22 cellular contexts compared by ENCODE assay signal in genomic region chr12:75308279-75308678, GRCh38. TPM values are rescaled to one million over a fixed set of nuclear protein-coding genes. Genes with fewer than 3 reads are reported as not detected.
DNase-seq lines count a peak whose midpoint lies in the region; ATAC-seq, FAIRE-seq and TF ChIP-seq lines count a peak whose summit lies in the region.
"Had no signal": no experiment of that assay in that cellular context is flagged by ENCODE, and none has a peak within 500 bp of the region (broad histone marks: within the 10 kb centered on the region; RNA-seq: fewer than 3 reads in every experiment).

No MANE protein-coding gene starts in this region.

- no peak for TF ChIP-seq POLR2A in K562 (conservative IDR thresholded peaks at IDR 0.05)

- H3K36me3 ChIP-seq in K562 (ENCODE audit: control insufficient read depth, insufficient read depth, low read length): no peaks in the 10 kb centered on the region

- no peaks in the 10 kb centered on the region for H3K79me2 ChIP-seq in K562 (ENCODE audit: control insufficient read depth, insufficient read depth, low read length)

- WGBS in K562 (ENCODE audit: insufficient coverage, low coverage, missing lambda C conversion rate): 0% methylated on average over 2 of the region's 2 CpGs

- H3K9me3 ChIP-seq in K562 (replicated peaks; ENCODE audit: control insufficient read depth, insufficient read depth, low read depth, low read length): no peaks in the 10 kb centered on the region

- CTCF ChIA-PET in WTC11 (lab: Charles Lee): no interaction called here
- CTCF ChIA-PET in K562 (lab: Yijun Ruan, JAX; ENCODE audit: low intra/inter-chr PET ratio): no interaction called here

- H3K4me1 ChIP-seq in K562 (replicated peaks in 1 of 2; ENCODE audit: control insufficient read depth in 2 of 2, insufficient read depth in 2 of 2, low read length in 2 of 2): peaks cover 0 to 7% of the 10 kb centered on the region in 2 experiments; a peak in 1 of 5 replicates

- POLR2A ChIA-PET in WTC11 (lab: Charles Lee): no interaction called here
- POLR2A ChIA-PET in K562 (lab: Yijun Ruan, JAX): interaction anchor here (0.6 kb wide), 1 partner anchor 1087 kb away, joined by 3 read pairs; no protein-coding TSS in a partner anchor

- H3K4me3 ChIP-seq in K562: no peak overlapping the region
- no peak overlapping the region for H3K4me3 ChIP-seq in fibroblast of the aortic adventitia (ENCODE audit: low read depth, low read length)
- H3K4me3 ChIP-seq: GM12878, GM23338 had no signal

- H3K4me3 Mint-ChIP-seq in WTC11: no peak overlapping the region
- H3K4me3 Mint-ChIP-seq: CD4-positive, alpha-beta memory T cell; GM23338; H9 had no signal

- FAIRE-seq in K562 (lab: Jason Lieb, UNC): no peak
- FAIRE-seq: G401.6, GM12878 had no signal

- ATAC-seq in WTC11 (no peak), K562 (no peak)
- ATAC-seq: GM12878, GM23338, HCT116 had no signal

- BruUV-seq in K562 (replicated peaks; lab: Mats Ljungman, UMichigan): no TSS peak

- peaks cover 13% of the 10 kb centered on the region for H3K9me3 Mint-ChIP-seq in WTC11
- H3K9me3 Mint-ChIP-seq: CD4-positive, alpha-beta memory T cell; GM23338; H9 had no signal

- no peak overlapping the region for H3K27ac ChIP-seq in K562 (ENCODE audit: extremely low read depth, low read depth, low read length)

- H3K4me1 Mint-ChIP-seq in WTC11: no peaks in the 10 kb centered on the region; the same call in 1 of the 2 replicates
- H3K4me1 Mint-ChIP-seq: GM23338 had no signal

- H2AFZ ChIP-seq in K562 (ENCODE audit: low read depth, low read length): no peak overlapping the region
- H2AFZ ChIP-seq: GM23338 had no signal

- intact Hi-C loops in K562 (cut with micrococcal nuclease): no loop called here

- no peaks in the 10 kb centered on the region for H3K9me1 ChIP-seq in K562 (ENCODE audit: control insufficient read depth, insufficient read depth, low read length)

- H3K36me3 Mint-ChIP-seq in WTC11: peaks cover 6% of the 10 kb centered on the region
- H3K36me3 Mint-ChIP-seq: CD4-positive, alpha-beta memory T cell had no signal

- no peaks in the 10 kb centered on the region for H3K27me3 Mint-ChIP-seq in WTC11 (ENCODE audit: low read depth)
- H3K27me3 Mint-ChIP-seq: CD4-positive, alpha-beta memory T cell had no signal

- H3K27me3 ChIP-seq in K562 (ENCODE audit: control insufficient read depth in 2 of 2, insufficient read depth in 2 of 2, low read length in 2 of 2): no peaks in the 10 kb centered on the region

- in situ Hi-C loops in K562 (cut with MboI): no loop called here

- H3K4me2 ChIP-seq in K562 (ENCODE audit: insufficient read depth, low read length): no peak overlapping the region
- H3K4me2 ChIP-seq: GM23338 had no signal

- H3K9ac ChIP-seq in K562 (ENCODE audit: insufficient read depth in 1 of 2, low read depth in 2 of 2, low read length in 2 of 2): no peak overlapping the region

- DNase-seq in NCI-H226 (peak; percentile 39), WTC11 (ENCODE audit: low spot score) (no peak), K562 (ENCODE audit: extremely low read depth in 1 of 4, low spot score in 3 of 4) (no peak), fibroblast of the aortic adventitia (ENCODE audit: low read depth) (peak; percentile 34), SHP77 (lab: John Stamatoyannopoulos, UW) (no peak), DMS79 (lab: John Stamatoyannopoulos, UW) (no peak)
- no peak for DNase-seq in activated CD4-positive, alpha-beta T cell treated with anti-CD3 and anti-CD28 coated beads, Interleukin-2, amount 50 U/mL, for 4 hours
- DNase-seq: C1 segment of cervical spinal cord; Calu3; CD4-positive, alpha-beta memory T cell; COR-L47; DMS53; DND-41; H9 had no signal

- TF ChIP-seq EP300 in K562 (IDR thresholded peaks at IDR 0.05; ENCODE audit: low read length): no peak

- peak overlapping the region; percentile 72; the same call in 1 of the 2 replicates for H3K27ac Mint-ChIP-seq in WTC11
- H3K27ac Mint-ChIP-seq: GM23338, H9 had no signal

- no peak for TF ChIP-seq RAD21 in K562 (CRISPR knock-in tag; conservative IDR thresholded peaks at IDR 0.05 in 1 of 2, IDR thresholded peaks at IDR 0.05 in 1 of 2)

- TF ChIP-seq CTCF in WTC11 (IDR thresholded peaks at IDR 0.05) (no peak), K562 (IDR thresholded peaks at IDR 0.05 in 2 of 3, conservative IDR thresholded peaks at IDR 0.05 in 1 of 3; ENCODE audit: insufficient read depth in 2 of 3, low read depth in 1 of 3, low read length in 3 of 3) (no peak), fibroblast of the aortic adventitia (IDR thresholded peaks at IDR 0.05; ENCODE audit: insufficient read depth, low read length) (no peak)

- no peaks in the 10 kb centered on the region for H4K20me1 ChIP-seq in K562 (replicated peaks; ENCODE audit: control insufficient read depth, insufficient read depth, low read length)

TF ChIP-seq in WTC11, 78 proteins besides CTCF, POLR2A, EP300 and RAD21 (continues in another document):
- TF ChIP-seq ZNF121 (CRISPR knock-in tag; IDR thresholded peaks at IDR 0.05) (no peak), GTF2I (CRISPR knock-in tag; conservative IDR thresholded peaks at IDR 0.05) (no peak), ZNF138 (CRISPR knock-in tag; conservative IDR thresholded peaks at IDR 0.05) (no peak)

TF ChIP-seq in K562, 482 proteins besides CTCF, POLR2A, EP300 and RAD21:
- TF ChIP-seq ZNF655 (CRISPR knock-in tag; IDR thresholded peaks at IDR 0.05) (no peak), CEBPG (CRISPR knock-in tag; IDR thresholded peaks at IDR 0.05) (no peak), CEBPG (tag; conservative IDR thresholded peaks at IDR 0.05 in 1 of 2, IDR thresholded peaks at IDR 0.05 in 1 of 2) (peak; percentile 18 to 35; a peak in 1 of 4 replicates)

RNA-seq across cellular contexts. Expression of gene CAPS2, which starts 21.8 kb away (rescaled TPM):
- total RNA-seq in WTC11 (2021): 4.2 to 6.3 TPM (median 5.1 TPM) in 3 replicates
- 1.2 and 4.3 TPM in 2 replicates for total RNA-seq in K562 (2011; cell fraction: chromatin; rRNA removed; ENCODE audit: low replicate concordance)
- 0.39 TPM in 1 of 2 replicates, not detected in the other for total RNA-seq in K562 (2011; cell fraction: nucleolus; rRNA removed)
- total RNA-seq in K562 (2011; cell fraction: nucleoplasm; rRNA removed): 0.66 and 0.92 TPM in 2 replicates
- 0.33 TPM in 1 of 2 replicates, not detected in the other for total RNA-seq in K562 (2014; rRNA removed)
- total RNA-seq in K562 (2014; rRNA removed; fragmentation: Illumina TruSeq; extraction: Trizol): 0.44 and 0.54 TPM in 2 replicates
- total RNA-seq in K562 (2015; rRNA removed; fragmentation: Illumina TruSeq; extraction: Trizol): 0.51 and 0.98 TPM in 2 replicates
- 0.36 and 0.60 TPM in 2 replicates for total RNA-seq in K562 (2021)
- 0.10 and 0.12 TPM in 2 replicates for polyA plus RNA-seq in K562 (2011; rRNA removed)
- not detected in 2 replicates for polyA plus RNA-seq in K562 (2011; cell fraction: cytosol; rRNA removed)
- polyA plus RNA-seq in K562 (2011; cell fraction: nucleus; rRNA removed): 0.24 and 0.41 TPM in 2 replicates
- polyA plus RNA-seq in K562 (2012): 0.68 and 0.85 TPM in 2 replicates
- polyA plus RNA-seq in K562 (2014; fragmentation: Illumina TruSeq; extraction: Trizol): 0.15 and 0.30 TPM in 2 replicates
- under 1 TPM; 0.37 to 0.69 TPM for polyA plus RNA-seq in K562 (2014; fragmentation: Nextera tagmentation; extraction: Ambion mirVana)
- 0.82 TPM in 1 of 2 replicates, not detected in the other for polyA plus RNA-seq in K562 (2014; rRNA removed)
- polyA minus RNA-seq in K562 (2011; rRNA and poly(A)+ RNA removed): 0.30 and 0.67 TPM in 2 replicates
- polyA minus RNA-seq in K562 (2011; cell fraction: cytosol; rRNA and poly(A)+ RNA removed): not detected in 2 replicates
- polyA minus RNA-seq in K562 (2011; cell fraction: nucleus; rRNA and poly(A)+ RNA removed): 0.81 and 1.2 TPM in 2 replicates
- 12.9 and 18.1 TPM in 2 replicates for total RNA-seq in fibroblast of the aortic adventitia (ENCODE audit: low replicate concordance)

RNA-seq across cellular contexts. Expression of gene GLIPR1L1, which starts 26.2 kb away (rescaled TPM):
- total RNA-seq in WTC11 (2021): 0.69 TPM in 1 of 3 replicates, not detected in the others
- not detected in 2 replicates for total RNA-seq in K562 (2011; cell fraction: chromatin; rRNA removed; ENCODE audit: low replicate concordance)
- total RNA-seq in K562 (2011; cell fraction: nucleolus; rRNA removed): not detected in 2 replicates
- not detected in 2 replicates for total RNA-seq in K562 (2011; cell fraction: nucleoplasm; rRNA removed)
- not detected in 2 replicates for total RNA-seq in K562 (2014; rRNA removed)
- total RNA-seq in K562 (2014; rRNA removed; fragmentation: Illumina TruSeq; extraction: Trizol): not detected in 2 replicates
- not detected in 2 replicates for total RNA-seq in K562 (2015; rRNA removed; fragmentation: Illumina TruSeq; extraction: Trizol)
- not detected in 2 replicates for total RNA-seq in K562 (2021)
- polyA plus RNA-seq in K562 (2011; rRNA removed): not detected in 2 replicates
- not detected in 2 replicates for polyA plus RNA-seq in K562 (2011; cell fraction: cytosol; rRNA removed)
- not detected in 2 replicates for polyA plus RNA-seq in K562 (2011; cell fraction: nucleus; rRNA removed)
- not detected in 2 replicates for polyA plus RNA-seq in K562 (2012)
- not detected in 2 replicates for polyA plus RNA-seq in K562 (2014; fragmentation: Illumina TruSeq; extraction: Trizol)
- not detected for polyA plus RNA-seq in K562 (2014; fragmentation: Nextera tagmentation; extraction: Ambion mirVana)
- not detected in 2 replicates for polyA plus RNA-seq in K562 (2014; rRNA removed)
- not detected in 2 replicates for polyA minus RNA-seq in K562 (2011; rRNA and poly(A)+ RNA removed)
- polyA minus RNA-seq in K562 (2011; cell fraction: cytosol; rRNA and poly(A)+ RNA removed): not detected in 2 replicates
- not detected in 2 replicates for polyA minus RNA-seq in K562 (2011; cell fraction: nucleus; rRNA and poly(A)+ RNA removed)
- not detected in 2 replicates for total RNA-seq in fibroblast of the aortic adventitia (ENCODE audit: low replicate concordance)
- total RNA-seq: A172; A673; Calu3; CD4-positive, alpha-beta memory T cell; GM12878; GM23338; H4 had no signal
- polyA plus RNA-seq: BJ; CD4-positive, alpha-beta memory T cell had no signal

Comparison
In these comparisons a context has a peak if more than half of its experiments do, and no peak if none do; other contexts are left out.
1. DNase-seq: peak in NCI-H226 (single experiment) and fibroblast of the aortic adventitia (single experiment); none in WTC11 (single experiment), K562 (0 of 4), activated CD4-positive, alpha-beta T cell treated with anti-CD3 and anti-CD28 coated beads, Interleukin-2, amount 50 U/mL, for 4 hours (0 of 2), SHP77 (0 of 2) and DMS79 (single experiment).